14 cellular contexts compared by ENCODE assay signal in genomic region chr10:59079386-59080226, GRCh38.
DNase-seq lines count a peak whose midpoint lies in the region; ATAC-seq, FAIRE-seq and TF ChIP-seq lines count a peak whose summit lies in the region.
"Had no signal": no experiment of that assay in that cellular context is flagged by ENCODE, and none has a peak within 500 bp of the region (broad histone marks: within the 10 kb centered on the region; RNA-seq: fewer than 3 reads in every experiment).

No MANE protein-coding gene starts in this region.

- no peak for TF ChIP-seq CTCF in pancreas (IDR thresholded peaks at IDR 0.05)
- TF ChIP-seq CTCF in nephron progenitor cell (IDR thresholded peaks at IDR 0.05), result no peak

- H3K4me3 Mint-ChIP-seq in nephron progenitor cell, result no peak overlapping the region
- H3K4me3 Mint-ChIP-seq: activated T-cell treated with anti-CD3 and anti-CD28 coated beads, Interleukin-2, amount 50 U/mL, for 24 hours had no signal

- H3K4me3 ChIP-seq in pancreas, result no peak overlapping the region
- H3K4me3 ChIP-seq: hepatocyte, thyroid gland had no signal

- no peaks in the 10 kb centered on the region for H3K4me1 Mint-ChIP-seq in nephron progenitor cell

- FAIRE-seq in pancreas (lab: Jason Lieb, UNC), result peak; percentile 37
- FAIRE-seq: small intestine had no signal

- intact Hi-C loops in pancreas (cut with DNase I), result no loop called here

- H3K27me3 Mint-ChIP-seq in nephron progenitor cell (ENCODE audit: low read depth, poor library complexity), result peaks cover 6% of the 10 kb centered on the region
- H3K27me3 Mint-ChIP-seq: activated T-cell treated with anti-CD3 and anti-CD28 coated beads, Interleukin-2, amount 50 U/mL, for 24 hours had no signal

- no peaks in the 10 kb centered on the region for H3K36me3 Mint-ChIP-seq in nephron progenitor cell (ENCODE audit: low read depth)

- DNase-seq in COLO829 (ENCODE audit: low spot score) (peak; percentile 16), NCI-H69 (lab: John Stamatoyannopoulos, UW) (peak; percentile 40), fibroblast of gingiva (ENCODE audit: low read depth) (peak; percentile 79), pancreas (peak in 2 of 6 donors; percentile 5 to 10), nephron progenitor cell (no peak)
- DNase-seq in stimulated activated CD4-positive, alpha-beta T cell treated with anti-CD3 and anti-CD28 coated beads, Interleukin-4, amount 100 ng/mL, for 24 hours, result no peak
- no peak for DNase-seq in activated T-cell treated with anti-CD3 and anti-CD28 coated beads, Interleukin-2, amount 50 U/mL, for 1 hour
- DNase-seq: activated T-cell treated with anti-CD3 and anti-CD28 coated beads, Interleukin-2, amount 50 U/mL, for 24 hours; DMS 273 treated with DMSO at 0.1 percent for 48 hours; small intestine; T-helper 1 cell; thyroid gland had no signal

- H3K9me3 Mint-ChIP-seq in nephron progenitor cell, result no peaks in the 10 kb centered on the region
- H3K9me3 Mint-ChIP-seq: activated T-cell treated with anti-CD3 and anti-CD28 coated beads, Interleukin-2, amount 50 U/mL, for 24 hours had no signal

- peak overlapping the region in 2 of 4 donors; percentile 75 to 78 for H3K27ac ChIP-seq in pancreas
- H3K27ac ChIP-seq: hepatocyte had no signal

- peaks cover 38 to 60% (median 59%) of the 10 kb centered on the region in 3 donors for H3K4me1 ChIP-seq in pancreas
- H3K4me1 ChIP-seq: thyroid gland had no signal

- H3K36me3 ChIP-seq in pancreas, result no peaks in the 10 kb centered on the region
- H3K36me3 ChIP-seq: thyroid gland had no signal

- no peaks in the 10 kb centered on the region for H3K27me3 ChIP-seq in pancreas
- H3K27me3 ChIP-seq: hepatocyte, thyroid gland had no signal

- WGBS in pancreas, 2 donors, result 6 to 11% methylated on average over 4 of the region's 4 CpGs

- ATAC-seq in pancreas (peak; percentile 89 to 92 (median 92)), HG02588 (IDR thresholded peaks at IDR 0.05; ENCODE audit: unreplicated experiment) (no peak)

- H3K9me3 ChIP-seq in pancreas, result no peaks in the 10 kb centered on the region
- H3K9me3 ChIP-seq: thyroid gland had no signal

- no peak overlapping the region for H3K27ac Mint-ChIP-seq in nephron progenitor cell
- H3K27ac Mint-ChIP-seq: activated T-cell treated with anti-CD3 and anti-CD28 coated beads, Interleukin-2, amount 50 U/mL, for 24 hours had no signal

Comparison
In these comparisons a context has a peak if more than half of its experiments do, and no peak if none do; other contexts are left out.
1. DNase-seq: peak in COLO829 (single experiment), NCI-H69 (single experiment) and fibroblast of gingiva (single experiment); none in stimulated activated CD4-positive, alpha-beta T cell treated with anti-CD3 and anti-CD28 coated beads, Interleukin-4, amount 100 ng/mL, for 24 hours (single experiment), nephron progenitor cell (single experiment) and activated T-cell treated with anti-CD3 and anti-CD28 coated beads, Interleukin-2, amount 50 U/mL, for 1 hour (single experiment).